In genomic region chr5:172798422-172799215, GRCh38 we compare ENCODE assay signal across 9 cellular contexts. TPM values are rescaled to one million over a fixed set of nuclear protein-coding genes. Genes with fewer than 3 reads are reported as not detected.
DNase-seq lines count a peak whose midpoint lies in the region; ATAC-seq, FAIRE-seq and TF ChIP-seq lines count a peak whose summit lies in the region.
"Had no signal": no experiment of that assay in that cellular context is flagged by ENCODE, and none has a peak within 500 bp of the region (broad histone marks: within the 10 kb centered on the region; RNA-seq: fewer than 3 reads in every experiment).

No MANE protein-coding gene starts in this region.

- intact Hi-C loops in left cardiac atrium (cut with DNase I) (no loop called here), Right ventricle myocardium inferior (cut with DNase I) (no loop called here), MCF 10A (cut with micrococcal nuclease) (no loop called here)

- no peaks in the 10 kb centered on the region for H3K9me3 Mint-ChIP-seq in MCF 10A (ENCODE audit: unreplicated experiment)

- H3K4me3 Mint-ChIP-seq in MCF 10A (ENCODE audit: unreplicated experiment) = peak overlapping the region; percentile 50

- POLR2A ChIA-PET in MCF 10A (lab: Yijun Ruan, JAX) = interaction anchor here (0.5 to 38.7 kb wide), 22 partner anchors 9 to 196 kb away, joined by 3 to 1263 read pairs (median 5); partner anchors contain the start of genes DUSP1, ERGIC1 and RPL26L1

- H3K9ac ChIP-seq in mesenchymal stem cell (ENCODE audit: low read length) = peak overlapping the region; percentile 67

- peak overlapping the region; percentile 24 for H3K27ac ChIP-seq in mesenchymal stem cell (ENCODE audit: low read length, poor library complexity, severe bottlenecking)

- no peak overlapping the region for H3K23ac ChIP-seq in mesenchymal stem cell (ENCODE audit: low read length in 2 of 2)

- peak overlapping the region; percentile 8 for H4K91ac ChIP-seq in mesenchymal stem cell (ENCODE audit: low read length)

- H2BK5ac ChIP-seq in mesenchymal stem cell (ENCODE audit: low read depth, low read length, poor library complexity, severe bottlenecking) = no peak overlapping the region

- peak overlapping the region in 1 of 2 experiments; percentile 60 for H3K4ac ChIP-seq in mesenchymal stem cell (ENCODE audit: low read depth in 1 of 2, low read length in 2 of 2)

- no peak overlapping the region for H2AFZ ChIP-seq in mesenchymal stem cell (ENCODE audit: low read depth, low read length)

- H3K27me3 ChIP-seq in mesenchymal stem cell (ENCODE audit: control insufficient read depth in 1 of 2, insufficient read depth in 1 of 2, low read length in 2 of 2) = no peaks in the 10 kb centered on the region

- no peaks in the 10 kb centered on the region for H3K27me3 Mint-ChIP-seq in MCF 10A (ENCODE audit: insufficient read depth, unreplicated experiment)

- no peak for FAIRE-seq in frontal cortex (lab: Jason Lieb, UNC)

- DNase-seq in left cardiac atrium = peak; percentile 48
- DNase-seq in Right ventricle myocardium inferior (ENCODE audit: missing footprints) = no peak
- DNase-seq in MCF 10A (ENCODE audit: unreplicated experiment) = peak; percentile 97
- peak; percentile 86 for DNase-seq in mesenchymal stem cell
- no peak for DNase-seq in frontal cortex (ENCODE audit: low spot score in 2 of 2)
- DNase-seq: DMS53 had no signal

- no peak for TF ChIP-seq CTCF in MCF 10A (IDR thresholded peaks at IDR 0.05; ENCODE audit: unreplicated experiment)

- no peak overlapping the region for H3K4me2 ChIP-seq in mesenchymal stem cell (ENCODE audit: low read length, poor library complexity, severe bottlenecking)

- H3K18ac ChIP-seq in mesenchymal stem cell (ENCODE audit: low read depth in 1 of 2, low read length in 2 of 2) = no peak overlapping the region

- BruUV-seq in MCF 10A (replicated peaks; lab: Mats Ljungman, UMichigan) = no TSS peak

- no peak overlapping the region for H2BK120ac ChIP-seq in mesenchymal stem cell (ENCODE audit: low read depth, low read length)

- H3K79me1 ChIP-seq in mesenchymal stem cell (replicated peaks; ENCODE audit: low read length, poor library complexity, severe bottlenecking) = no peaks in the 10 kb centered on the region

- no peak overlapping the region for H2BK15ac ChIP-seq in mesenchymal stem cell (ENCODE audit: low read depth, poor library complexity, severe bottlenecking)

- peaks cover 6% of the 10 kb centered on the region for H3K36me3 Mint-ChIP-seq in MCF 10A (ENCODE audit: insufficient read depth, unreplicated experiment)

- H3K27ac Mint-ChIP-seq in MCF 10A (ENCODE audit: low read depth, unreplicated experiment) = peak overlapping the region; percentile 89

- H3K4me3 ChIP-seq in mesenchymal stem cell (ENCODE audit: insufficient read depth in 1 of 2, low read depth in 1 of 2, low read length in 2 of 2) = peak overlapping the region in 1 of 2 experiments; percentile 29

- 80% methylated on average over 12 of the region's 14 CpGs for WGBS in mesenchymal stem cell

- no peaks in the 10 kb centered on the region for H3K36me3 ChIP-seq in mesenchymal stem cell (ENCODE audit: control insufficient read depth in 1 of 2, insufficient read depth in 2 of 2, low read depth in 1 of 2, low read length in 2 of 2)

- no peak overlapping the region for H4K8ac ChIP-seq in mesenchymal stem cell (ENCODE audit: low read length)

- peak overlapping the region; percentile 0 for H2AK5ac ChIP-seq in mesenchymal stem cell (ENCODE audit: low read length, severe bottlenecking)

- CTCF ChIA-PET in MCF 10A (lab: Yijun Ruan, JAX) = interaction anchor here (0.6 to 4.6 kb wide), 7 partner anchors 9 to 134 kb away, joined by 3 to 52 read pairs (median 4); no protein-coding TSS in a partner anchor

- ATAC-seq in left cardiac atrium (peak in 1 of 2 donors; percentile 9), Right ventricle myocardium inferior (no peak), GM19455 (IDR thresholded peaks at IDR 0.05; ENCODE audit: unreplicated experiment) (no peak), GM21423 (IDR thresholded peaks at IDR 0.05; ENCODE audit: unreplicated experiment) (no peak), HG03432 (IDR thresholded peaks at IDR 0.05; ENCODE audit: unreplicated experiment) (no peak)

- peak overlapping the region; percentile 22 to 76 for H2BK12ac ChIP-seq in mesenchymal stem cell (ENCODE audit: low read length in 2 of 2)

- no peak overlapping the region for H3K14ac ChIP-seq in mesenchymal stem cell (ENCODE audit: low read length in 2 of 2)

- H3K4me1 ChIP-seq in mesenchymal stem cell (ENCODE audit: control insufficient read depth, insufficient read depth, low read depth, low read length) = peaks cover 23% of the 10 kb centered on the region

- H3K4me1 Mint-ChIP-seq in MCF 10A (ENCODE audit: insufficient read depth, unreplicated experiment) = peaks cover 75% of the 10 kb centered on the region

- H3K9me3 ChIP-seq in mesenchymal stem cell (ENCODE audit: control insufficient read depth, low read length) = no peaks in the 10 kb centered on the region

RNA-seq across cellular contexts. Expression of gene DUSP1, which starts 27.6 kb away (rescaled TPM):
- 100 to 1,000 TPM; 126 to 228 TPM for total RNA-seq in left cardiac atrium
- total RNA-seq in Right ventricle myocardium inferior = 103 TPM
- 594 and 611 TPM in 2 replicates for total RNA-seq in MCF 10A (2022)
- 214 TPM for polyA plus RNA-seq in mesenchymal stem cell (2013, experiment 1 of 2)
- polyA plus RNA-seq in mesenchymal stem cell (2013, experiment 2 of 2) = 205 TPM
- total RNA-seq in frontal cortex = 32.2 TPM

RNA-seq across cellular contexts. Expression of gene ERGIC1, which starts 35.4 kb away (rescaled TPM):
- 10 to 100 TPM; 77.3 to 90.8 TPM for total RNA-seq in left cardiac atrium
- 74.8 TPM for total RNA-seq in Right ventricle myocardium inferior
- 257 and 292 TPM in 2 replicates for total RNA-seq in MCF 10A (2022)
- polyA plus RNA-seq in mesenchymal stem cell (2013, experiment 1 of 2) = 143 TPM
- polyA plus RNA-seq in mesenchymal stem cell (2013, experiment 2 of 2) = 140 TPM
- total RNA-seq in frontal cortex = 33.0 TPM

Comparison
In these comparisons a context has a peak if more than half of its experiments do, and no peak if none do; other contexts are left out.
1. DNase-seq: peak in left cardiac atrium (single experiment), MCF 10A (single experiment) and mesenchymal stem cell (single experiment); none in Right ventricle myocardium inferior (single experiment) and frontal cortex (0 of 2).